In genomic region chr12:122116707-122117535, GRCh38 we compare ENCODE assay signal across 9 cellular contexts. TPM values are rescaled to one million over a fixed set of nuclear protein-coding genes. Genes with fewer than 3 reads are reported as not detected.
DNase-seq lines count a peak whose midpoint lies in the region; ATAC-seq and TF ChIP-seq lines count a peak whose summit lies in the region.
"Had no signal": no experiment of that assay in that cellular context is flagged by ENCODE, and none has a peak within 500 bp of the region (broad histone marks: within the 10 kb centered on the region; RNA-seq: fewer than 3 reads in every experiment).

No MANE protein-coding gene starts in this region.

- peaks cover 5% of the 10 kb centered on the region for H3K4me1 ChIP-seq in HAP-1

- no peak for TF ChIP-seq POLR2A in erythroblast (IDR thresholded peaks at IDR 0.05; ENCODE audit: low read length)

- in situ Hi-C loops in HAP-1 (cut with MboI; ENCODE audit: low sequenced_read_pairs): no loop called here

- H3K27me3 ChIP-seq in HAP-1 (ENCODE audit: low read depth): no peaks in the 10 kb centered on the region

- DNase-seq in Ammon's horn (ENCODE audit: low spot score) (peak; percentile 96), NCI-H345 treated with DMSO at 0.1 percent for 48 hours (lab: John Stamatoyannopoulos, UW; ENCODE audit: unreplicated experiment) (peak; percentile 58), erythroblast (lab: John Stamatoyannopoulos, UW) (peak; percentile 31), myocyte (ENCODE audit: low read depth) (peak; percentile 96), HAP-1 (ENCODE audit: low spot score in 2 of 2) (no peak), NCI-H128 (lab: John Stamatoyannopoulos, UW; ENCODE audit: unreplicated experiment) (no peak)
- DNase-seq in activated CD4-positive, alpha-beta T cell treated with anti-CD3 and anti-CD28 coated beads for 1 hour: no peak

- no peaks in the 10 kb centered on the region for H3K36me3 ChIP-seq in HAP-1 (replicated peaks)

- no peak overlapping the region for H3K4me3 ChIP-seq in HAP-1

- no peaks in the 10 kb centered on the region for H3K9me3 ChIP-seq in HAP-1

- no peak for ATAC-seq in GM19467 (IDR thresholded peaks at IDR 0.05; ENCODE audit: unreplicated experiment)

RNA-seq across cellular contexts. Expression of gene MLXIP, which starts 38.4 kb away (rescaled TPM):
- total RNA-seq in myocyte: 14.6 and 21.9 TPM in 2 replicates
- 28.7 TPM for polyA plus RNA-seq in myocyte (2012)

RNA-seq across cellular contexts. Expression of gene IL31, which starts 57.1 kb away (rescaled TPM):
- total RNA-seq in myocyte: not detected in 2 replicates
- not detected for polyA plus RNA-seq in myocyte (2012)
- total RNA-seq: T-helper 2 cell treated with Interferon-gamma antibody and Interleukin-4, amounts not matched to agents 100 ng/mL and 5 ng/mL, for 36 hours had no signal

Comparison
In these comparisons a context has a peak if more than half of its experiments do, and no peak if none do; other contexts are left out.
1. DNase-seq: peak in Ammon's horn (single experiment), NCI-H345 treated with DMSO at 0.1 percent for 48 hours (single experiment), erythroblast (2 of 2) and myocyte (single experiment); none in HAP-1 (0 of 2), NCI-H128 (single experiment) and activated CD4-positive, alpha-beta T cell treated with anti-CD3 and anti-CD28 coated beads for 1 hour (single experiment).